Comparison of ENCODE assay signal across 7 cellular contexts in genomic region chr19:16338470-16339360, GRCh38. TPM values are rescaled to one million over a fixed set of nuclear protein-coding genes. Genes with fewer than 3 reads are reported as not detected.
A peak's percentile ranks its signal among the peaks of the same experiment; 100 is the strongest.
DNase-seq lines count a peak whose midpoint lies in the region; ATAC-seq and TF ChIP-seq lines count a peak whose summit lies in the region.

No MANE protein-coding gene starts in this region.

- in situ Hi-C loops in mammary epithelial cell (cut with MboI; ENCODE audit: low sequenced_read_pairs in 2 of 2), result no loop called here

- H3K9ac ChIP-seq in mammary epithelial cell (ENCODE audit: insufficient read depth, low read length), result no peak overlapping the region

- H3K9me3 ChIP-seq in T-helper 17 cell (ENCODE audit: control insufficient read depth, low read length, poor library complexity, severe bottlenecking), result no peaks in the 10 kb centered on the region
- H3K9me3 ChIP-seq in mammary epithelial cell (replicated peaks; ENCODE audit: insufficient read depth, low read length), result no peaks in the 10 kb centered on the region
- H3K9me3 ChIP-seq in mucosa of descending colon, result no peaks in the 10 kb centered on the region
- H3K9me3 ChIP-seq in aorta (ENCODE audit: control insufficient read depth, low read length), result no peaks in the 10 kb centered on the region

- BruUV-seq in mammary epithelial cell (replicated peaks; lab: Mats Ljungman, UMichigan), result no TSS peak

- peak overlapping the region; percentile 91 for H3K4me3 Mint-ChIP-seq in T-helper 17 cell

- no peak overlapping the region for H3K4me3 ChIP-seq in mammary epithelial cell (replicated peaks in 1 of 3; ENCODE audit: insufficient read depth in 1 of 3, low read depth in 2 of 3, low read length in 3 of 3)
- H3K4me3 ChIP-seq in mucosa of descending colon, result no peak overlapping the region
- no peak overlapping the region for H3K4me3 ChIP-seq in aorta (ENCODE audit: low read length in 2 of 2)

- H3K4me1 ChIP-seq in mammary epithelial cell (ENCODE audit: insufficient read depth, low read length) (peaks cover 19% of the 10 kb centered on the region), mucosa of descending colon (ENCODE audit: low read depth) (peaks cover 3% of the 10 kb centered on the region), aorta (ENCODE audit: control insufficient read depth in 1 of 2, insufficient read depth in 2 of 2, low read length in 2 of 2) (peaks cover 0 to 2% of the 10 kb centered on the region in 2 donors)

- CTCF ChIA-PET in mammary epithelial cell (lab: Charles Lee; ENCODE audit: low non-redundant PET), result no interaction called here

- H4K20me1 ChIP-seq in mammary epithelial cell (ENCODE audit: insufficient read depth, low read length), result no peaks in the 10 kb centered on the region

- DNase-seq in T-helper 17 cell, result peak in 1 of 3 donors; percentile 35
- peak; percentile 72 for DNase-seq in mammary epithelial cell
- no peak for DNase-seq in mucosa of descending colon
- peak; percentile 84 to 86 for DNase-seq in aorta
- DNase-seq in cerebellum (ENCODE audit: low spot score), result no peak

- H3K27me3 Mint-ChIP-seq in T-helper 17 cell, result no peaks in the 10 kb centered on the region

- ATAC-seq in GM21786 (IDR thresholded peaks at IDR 0.05; ENCODE audit: unreplicated experiment) (peak; percentile 58), T-helper 17 cell (peak; percentile 68), mucosa of descending colon (peak; percentile 66), aorta (ENCODE audit: low FRiP score) (peak; percentile 30), GM21825 (IDR thresholded peaks at IDR 0.05; ENCODE audit: unreplicated experiment) (no peak)

- dilution Hi-C loops in mammary epithelial cell (cut with HindIII; ENCODE audit: low sequenced_read_pairs), result no loop called here

- H3K36me3 ChIP-seq in mammary epithelial cell (ENCODE audit: insufficient read depth, low read length) (no peaks in the 10 kb centered on the region), mucosa of descending colon (ENCODE audit: low read depth) (no peaks in the 10 kb centered on the region), aorta (ENCODE audit: control insufficient read depth in 1 of 2, insufficient read depth in 2 of 2, low read length in 1 of 2) (no peaks in the 10 kb centered on the region)

- no peaks in the 10 kb centered on the region for H3K79me2 ChIP-seq in mammary epithelial cell (ENCODE audit: insufficient read depth, low read length)

- WGBS in mammary epithelial cell (ENCODE audit: low coverage, missing lambda C conversion rate), result 4% methylated on average over 19 of the region's 30 CpGs
- 2 to 3% methylated on average over 30 of the region's 30 CpGs for WGBS in aorta, 2 donors

- TF ChIP-seq CTCF in mammary epithelial cell (conservative IDR thresholded peaks at IDR 0.05 in 1 of 2, IDR thresholded peaks at IDR 0.05 in 1 of 2; ENCODE audit: extremely low read depth in 1 of 2, insufficient read depth in 1 of 2, low read depth in 1 of 2, low read length in 2 of 2) (peak in 1 of 2 donors; percentile 12), mucosa of descending colon (IDR thresholded peaks at IDR 0.05) (no peak)

- peaks cover 40% of the 10 kb centered on the region for H3K4me1 Mint-ChIP-seq in T-helper 17 cell

- H3K27ac ChIP-seq in mammary epithelial cell (ENCODE audit: insufficient read depth, low read depth, low read length) (no peak overlapping the region), aorta (ENCODE audit: low read depth in 1 of 2, low read length in 2 of 2) (peak overlapping the region; percentile 55 to 58)

- H3K27ac Mint-ChIP-seq in T-helper 17 cell, result peak overlapping the region; percentile 96

- H3K4me2 ChIP-seq in mammary epithelial cell (ENCODE audit: insufficient read depth, low read depth, low read length), result peak overlapping the region; percentile 70

- H3K36me3 Mint-ChIP-seq in T-helper 17 cell (ENCODE audit: low read depth), result no peaks in the 10 kb centered on the region

- H3K27me3 ChIP-seq in mammary epithelial cell (ENCODE audit: insufficient read depth, low read length) (no peaks in the 10 kb centered on the region), aorta (ENCODE audit: control insufficient read depth in 1 of 2, insufficient read depth in 2 of 2, low read length in 1 of 2) (no peaks in the 10 kb centered on the region)

- intact Hi-C loops in mammary epithelial cell (cut with micrococcal nuclease), result no loop called here
- intact Hi-C loops in mucosa of descending colon (cut with DNase I, micrococcal nuclease), result no loop called here
- intact Hi-C loops in aorta (cut with DNase I), result loop anchor here in 1 of 2 donors (2.0 kb wide), 1 partner anchor 44 kb away; no protein-coding TSS in a partner anchor

- H2AFZ ChIP-seq in mammary epithelial cell (ENCODE audit: low read depth, low read length), result peak overlapping the region; percentile 57

RNA-seq across cellular contexts. Expression of gene KLF2, which starts 14.1 kb away (rescaled TPM):
- 100 to 1,000 TPM; 465 to 578 TPM for total RNA-seq in T-helper 17 cell
- total RNA-seq in mammary epithelial cell, result under 1 TPM in 1 of 2 donors, not detected in 1; 0.99 TPM
- 0.15 TPM for polyA plus RNA-seq in mammary epithelial cell
- polyA minus RNA-seq in mammary epithelial cell, result not detected
- 10 to 100 TPM in 2 of 3 donors, 1 to 10 TPM in 1; 8.1 to 29.5 (median 23.4) TPM for total RNA-seq in mucosa of descending colon
- 100 to 1,000 TPM in 1 of 2 donors, 10 to 100 TPM in 1; 98.9 to 223 TPM for total RNA-seq in aorta
- 10 to 100 TPM in 1 of 2 donors, 1 to 10 TPM in 1; 4.8 to 12.4 TPM for polyA plus RNA-seq in aorta
- 5.3 TPM for total RNA-seq in cerebellum

Comparison
In these comparisons a context has a peak if more than half of its experiments do, and no peak if none do; other contexts are left out.
1. DNase-seq: peak in mammary epithelial cell (single experiment) and aorta (2 of 2); none in mucosa of descending colon (0 of 3) and cerebellum (single experiment).